ENCODE assay signal across 1 cellular context in the genomic region with DNA sequence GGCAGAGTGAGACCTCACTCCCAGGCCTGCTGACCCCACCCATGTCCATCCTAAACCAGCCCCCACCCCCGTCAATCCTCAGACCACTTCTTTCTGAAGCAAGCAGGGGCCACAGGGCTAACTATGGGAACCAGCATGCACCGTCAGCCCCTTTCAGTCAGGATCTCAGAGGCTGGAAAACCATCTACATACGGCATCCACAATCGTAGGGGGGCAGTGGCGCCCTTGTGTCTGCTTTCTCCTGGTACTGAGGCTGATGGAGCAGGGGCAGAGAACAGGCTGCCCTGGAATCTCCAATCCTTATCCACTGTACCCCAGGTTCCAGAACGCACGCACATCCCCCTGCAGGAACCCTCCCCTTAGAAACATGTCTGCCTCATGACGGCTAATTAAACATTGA.
TF ChIP-seq lines count a peak whose summit lies in the region.

No MANE protein-coding gene starts in this region.

TF ChIP-seq in GM23338, 12 proteins besides CTCF, POLR2A, EP300 and RAD21 (continued from another document):
- TF ChIP-seq, protein P1, sequence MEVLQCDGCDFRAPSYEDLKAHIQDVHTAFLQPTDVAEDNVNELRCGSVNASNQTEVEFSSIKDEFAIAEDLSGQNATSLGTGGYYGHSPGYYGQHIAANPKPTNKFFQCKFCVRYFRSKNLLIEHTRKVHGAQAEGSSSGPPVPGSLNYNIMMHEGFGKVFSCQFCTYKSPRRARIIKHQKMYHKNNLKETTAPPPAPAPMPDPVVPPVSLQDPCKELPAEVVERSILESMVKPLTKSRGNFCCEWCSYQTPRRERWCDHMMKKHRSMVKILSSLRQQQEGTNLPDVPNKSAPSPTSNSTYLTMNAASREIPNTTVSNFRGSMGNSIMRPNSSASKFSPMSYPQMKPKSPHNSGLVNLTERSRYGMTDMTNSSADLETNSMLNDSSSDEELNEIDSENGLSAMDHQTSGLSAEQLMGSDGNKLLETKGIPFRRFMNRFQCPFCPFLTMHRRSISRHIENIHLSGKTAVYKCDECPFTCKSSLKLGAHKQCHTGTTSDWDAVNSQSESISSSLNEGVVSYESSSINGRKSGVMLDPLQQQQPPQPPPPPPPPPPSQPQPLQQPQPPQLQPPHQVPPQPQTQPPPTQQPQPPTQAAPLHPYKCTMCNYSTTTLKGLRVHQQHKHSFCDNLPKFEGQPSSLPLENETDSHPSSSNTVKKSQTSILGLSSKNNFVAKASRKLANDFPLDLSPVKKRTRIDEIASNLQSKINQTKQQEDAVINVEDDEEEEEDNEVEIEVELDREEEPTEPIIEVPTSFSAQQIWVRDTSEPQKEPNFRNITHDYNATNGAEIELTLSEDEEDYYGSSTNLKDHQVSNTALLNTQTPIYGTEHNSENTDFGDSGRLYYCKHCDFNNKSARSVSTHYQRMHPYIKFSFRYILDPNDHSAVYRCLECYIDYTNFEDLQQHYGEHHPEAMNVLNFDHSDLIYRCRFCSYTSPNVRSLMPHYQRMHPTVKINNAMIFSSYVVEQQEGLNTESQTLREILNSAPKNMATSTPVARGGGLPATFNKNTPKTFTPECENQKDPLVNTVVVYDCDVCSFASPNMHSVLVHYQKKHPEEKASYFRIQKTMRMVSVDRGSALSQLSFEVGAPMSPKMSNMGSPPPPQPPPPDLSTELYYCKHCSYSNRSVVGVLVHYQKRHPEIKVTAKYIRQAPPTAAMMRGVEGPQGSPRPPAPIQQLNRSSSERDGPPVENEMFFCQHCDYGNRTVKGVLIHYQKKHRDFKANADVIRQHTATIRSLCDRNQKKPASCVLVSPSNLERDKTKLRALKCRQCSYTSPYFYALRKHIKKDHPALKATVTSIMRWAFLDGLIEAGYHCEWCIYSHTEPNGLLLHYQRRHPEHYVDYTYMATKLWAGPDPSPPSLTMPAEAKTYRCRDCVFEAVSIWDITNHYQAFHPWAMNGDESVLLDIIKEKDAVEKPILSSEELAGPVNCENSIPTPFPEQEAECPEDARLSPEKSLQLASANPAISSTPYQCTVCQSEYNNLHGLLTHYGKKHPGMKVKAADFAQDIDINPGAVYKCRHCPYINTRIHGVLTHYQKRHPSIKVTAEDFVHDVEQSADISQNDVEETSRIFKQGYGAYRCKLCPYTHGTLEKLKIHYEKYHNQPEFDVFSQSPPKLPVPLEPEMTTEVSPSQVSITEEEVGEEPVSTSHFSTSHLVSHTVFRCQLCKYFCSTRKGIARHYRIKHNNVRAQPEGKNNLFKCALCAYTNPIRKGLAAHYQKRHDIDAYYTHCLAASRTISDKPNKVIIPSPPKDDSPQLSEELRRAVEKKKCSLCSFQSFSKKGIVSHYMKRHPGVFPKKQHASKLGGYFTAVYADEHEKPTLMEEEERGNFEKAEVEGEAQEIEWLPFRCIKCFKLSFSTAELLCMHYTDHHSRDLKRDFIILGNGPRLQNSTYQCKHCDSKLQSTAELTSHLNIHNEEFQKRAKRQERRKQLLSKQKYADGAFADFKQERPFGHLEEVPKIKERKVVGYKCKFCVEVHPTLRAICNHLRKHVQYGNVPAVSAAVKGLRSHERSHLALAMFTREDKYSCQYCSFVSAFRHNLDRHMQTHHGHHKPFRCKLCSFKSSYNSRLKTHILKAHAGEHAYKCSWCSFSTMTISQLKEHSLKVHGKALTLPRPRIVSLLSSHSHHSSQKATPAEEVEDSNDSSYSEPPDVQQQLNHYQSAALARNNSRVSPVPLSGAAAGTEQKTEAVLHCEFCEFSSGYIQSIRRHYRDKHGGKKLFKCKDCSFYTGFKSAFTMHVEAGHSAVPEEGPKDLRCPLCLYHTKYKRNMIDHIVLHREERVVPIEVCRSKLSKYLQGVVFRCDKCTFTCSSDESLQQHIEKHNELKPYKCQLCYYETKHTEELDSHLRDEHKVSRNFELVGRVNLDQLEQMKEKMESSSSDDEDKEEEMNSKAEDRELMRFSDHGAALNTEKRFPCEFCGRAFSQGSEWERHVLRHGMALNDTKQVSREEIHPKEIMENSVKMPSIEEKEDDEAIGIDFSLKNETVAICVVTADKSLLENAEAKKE (CRISPR knock-in tag; IDR thresholded peaks at IDR 0.05): no peak
- TF ChIP-seq STAT1 (IDR thresholded peaks at IDR 0.05; ENCODE audit: unreplicated experiment) (no peak), POLR2AphosphoS5 (IDR thresholded peaks at IDR 0.05; ENCODE audit: low read depth) (no peak), EZH2phosphoT487 (IDR thresholded peaks at IDR 0.05; ENCODE audit: unreplicated experiment) (no peak), CREB1 (CRISPR knock-in tag; IDR thresholded peaks at IDR 0.05; ENCODE audit: low read depth) (no peak)
- TF ChIP-seq, protein P2, sequence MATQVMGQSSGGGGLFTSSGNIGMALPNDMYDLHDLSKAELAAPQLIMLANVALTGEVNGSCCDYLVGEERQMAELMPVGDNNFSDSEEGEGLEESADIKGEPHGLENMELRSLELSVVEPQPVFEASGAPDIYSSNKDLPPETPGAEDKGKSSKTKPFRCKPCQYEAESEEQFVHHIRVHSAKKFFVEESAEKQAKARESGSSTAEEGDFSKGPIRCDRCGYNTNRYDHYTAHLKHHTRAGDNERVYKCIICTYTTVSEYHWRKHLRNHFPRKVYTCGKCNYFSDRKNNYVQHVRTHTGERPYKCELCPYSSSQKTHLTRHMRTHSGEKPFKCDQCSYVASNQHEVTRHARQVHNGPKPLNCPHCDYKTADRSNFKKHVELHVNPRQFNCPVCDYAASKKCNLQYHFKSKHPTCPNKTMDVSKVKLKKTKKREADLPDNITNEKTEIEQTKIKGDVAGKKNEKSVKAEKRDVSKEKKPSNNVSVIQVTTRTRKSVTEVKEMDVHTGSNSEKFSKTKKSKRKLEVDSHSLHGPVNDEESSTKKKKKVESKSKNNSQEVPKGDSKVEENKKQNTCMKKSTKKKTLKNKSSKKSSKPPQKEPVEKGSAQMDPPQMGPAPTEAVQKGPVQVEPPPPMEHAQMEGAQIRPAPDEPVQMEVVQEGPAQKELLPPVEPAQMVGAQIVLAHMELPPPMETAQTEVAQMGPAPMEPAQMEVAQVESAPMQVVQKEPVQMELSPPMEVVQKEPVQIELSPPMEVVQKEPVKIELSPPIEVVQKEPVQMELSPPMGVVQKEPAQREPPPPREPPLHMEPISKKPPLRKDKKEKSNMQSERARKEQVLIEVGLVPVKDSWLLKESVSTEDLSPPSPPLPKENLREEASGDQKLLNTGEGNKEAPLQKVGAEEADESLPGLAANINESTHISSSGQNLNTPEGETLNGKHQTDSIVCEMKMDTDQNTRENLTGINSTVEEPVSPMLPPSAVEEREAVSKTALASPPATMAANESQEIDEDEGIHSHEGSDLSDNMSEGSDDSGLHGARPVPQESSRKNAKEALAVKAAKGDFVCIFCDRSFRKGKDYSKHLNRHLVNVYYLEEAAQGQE (IDR thresholded peaks at IDR 0.05; ENCODE audit: unreplicated experiment): no peak
